ENCODE assay signal across 2 cellular contexts in the genomic region with DNA sequence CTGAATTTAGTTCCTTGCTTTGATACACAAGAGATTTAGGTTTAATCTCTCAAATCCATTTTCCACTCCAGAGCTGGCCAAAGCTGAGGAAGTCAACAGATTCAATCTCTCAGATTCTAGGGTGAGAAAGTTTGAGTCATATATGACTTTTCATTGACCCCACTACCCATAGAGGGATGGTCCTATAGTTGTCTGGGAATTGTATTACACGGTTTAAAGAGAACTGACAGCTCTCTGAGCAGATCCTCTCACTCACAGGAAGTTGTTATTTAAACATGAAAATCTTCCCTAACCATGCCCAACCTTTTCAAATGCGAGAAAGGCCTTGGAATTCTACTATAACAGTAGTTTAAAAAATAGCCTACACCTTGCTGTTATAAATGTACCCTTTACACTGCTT.
TF ChIP-seq lines count a peak whose summit lies in the region.

No MANE protein-coding gene starts in this region.

TF ChIP-seq in GM23338, 12 proteins besides CTCF, POLR2A, EP300 and RAD21:
- TF ChIP-seq NANOG (IDR thresholded peaks at IDR 0.05; ENCODE audit: borderline replicate concordance) (no peak), JUNB (IDR thresholded peaks at IDR 0.05; ENCODE audit: unreplicated experiment) (no peak), CREB1 (CRISPR knock-in tag; IDR thresholded peaks at IDR 0.05; ENCODE audit: low read depth) (no peak), STAT1 (IDR thresholded peaks at IDR 0.05; ENCODE audit: unreplicated experiment) (no peak), EZH2phosphoT487 (IDR thresholded peaks at IDR 0.05; ENCODE audit: unreplicated experiment) (no peak), ZNF331 (CRISPR knock-in tag; IDR thresholded peaks at IDR 0.05; ENCODE audit: low read depth) (no peak), POLR2AphosphoS5 (IDR thresholded peaks at IDR 0.05; ENCODE audit: low read depth) (no peak)
- TF ChIP-seq, protein P1, sequence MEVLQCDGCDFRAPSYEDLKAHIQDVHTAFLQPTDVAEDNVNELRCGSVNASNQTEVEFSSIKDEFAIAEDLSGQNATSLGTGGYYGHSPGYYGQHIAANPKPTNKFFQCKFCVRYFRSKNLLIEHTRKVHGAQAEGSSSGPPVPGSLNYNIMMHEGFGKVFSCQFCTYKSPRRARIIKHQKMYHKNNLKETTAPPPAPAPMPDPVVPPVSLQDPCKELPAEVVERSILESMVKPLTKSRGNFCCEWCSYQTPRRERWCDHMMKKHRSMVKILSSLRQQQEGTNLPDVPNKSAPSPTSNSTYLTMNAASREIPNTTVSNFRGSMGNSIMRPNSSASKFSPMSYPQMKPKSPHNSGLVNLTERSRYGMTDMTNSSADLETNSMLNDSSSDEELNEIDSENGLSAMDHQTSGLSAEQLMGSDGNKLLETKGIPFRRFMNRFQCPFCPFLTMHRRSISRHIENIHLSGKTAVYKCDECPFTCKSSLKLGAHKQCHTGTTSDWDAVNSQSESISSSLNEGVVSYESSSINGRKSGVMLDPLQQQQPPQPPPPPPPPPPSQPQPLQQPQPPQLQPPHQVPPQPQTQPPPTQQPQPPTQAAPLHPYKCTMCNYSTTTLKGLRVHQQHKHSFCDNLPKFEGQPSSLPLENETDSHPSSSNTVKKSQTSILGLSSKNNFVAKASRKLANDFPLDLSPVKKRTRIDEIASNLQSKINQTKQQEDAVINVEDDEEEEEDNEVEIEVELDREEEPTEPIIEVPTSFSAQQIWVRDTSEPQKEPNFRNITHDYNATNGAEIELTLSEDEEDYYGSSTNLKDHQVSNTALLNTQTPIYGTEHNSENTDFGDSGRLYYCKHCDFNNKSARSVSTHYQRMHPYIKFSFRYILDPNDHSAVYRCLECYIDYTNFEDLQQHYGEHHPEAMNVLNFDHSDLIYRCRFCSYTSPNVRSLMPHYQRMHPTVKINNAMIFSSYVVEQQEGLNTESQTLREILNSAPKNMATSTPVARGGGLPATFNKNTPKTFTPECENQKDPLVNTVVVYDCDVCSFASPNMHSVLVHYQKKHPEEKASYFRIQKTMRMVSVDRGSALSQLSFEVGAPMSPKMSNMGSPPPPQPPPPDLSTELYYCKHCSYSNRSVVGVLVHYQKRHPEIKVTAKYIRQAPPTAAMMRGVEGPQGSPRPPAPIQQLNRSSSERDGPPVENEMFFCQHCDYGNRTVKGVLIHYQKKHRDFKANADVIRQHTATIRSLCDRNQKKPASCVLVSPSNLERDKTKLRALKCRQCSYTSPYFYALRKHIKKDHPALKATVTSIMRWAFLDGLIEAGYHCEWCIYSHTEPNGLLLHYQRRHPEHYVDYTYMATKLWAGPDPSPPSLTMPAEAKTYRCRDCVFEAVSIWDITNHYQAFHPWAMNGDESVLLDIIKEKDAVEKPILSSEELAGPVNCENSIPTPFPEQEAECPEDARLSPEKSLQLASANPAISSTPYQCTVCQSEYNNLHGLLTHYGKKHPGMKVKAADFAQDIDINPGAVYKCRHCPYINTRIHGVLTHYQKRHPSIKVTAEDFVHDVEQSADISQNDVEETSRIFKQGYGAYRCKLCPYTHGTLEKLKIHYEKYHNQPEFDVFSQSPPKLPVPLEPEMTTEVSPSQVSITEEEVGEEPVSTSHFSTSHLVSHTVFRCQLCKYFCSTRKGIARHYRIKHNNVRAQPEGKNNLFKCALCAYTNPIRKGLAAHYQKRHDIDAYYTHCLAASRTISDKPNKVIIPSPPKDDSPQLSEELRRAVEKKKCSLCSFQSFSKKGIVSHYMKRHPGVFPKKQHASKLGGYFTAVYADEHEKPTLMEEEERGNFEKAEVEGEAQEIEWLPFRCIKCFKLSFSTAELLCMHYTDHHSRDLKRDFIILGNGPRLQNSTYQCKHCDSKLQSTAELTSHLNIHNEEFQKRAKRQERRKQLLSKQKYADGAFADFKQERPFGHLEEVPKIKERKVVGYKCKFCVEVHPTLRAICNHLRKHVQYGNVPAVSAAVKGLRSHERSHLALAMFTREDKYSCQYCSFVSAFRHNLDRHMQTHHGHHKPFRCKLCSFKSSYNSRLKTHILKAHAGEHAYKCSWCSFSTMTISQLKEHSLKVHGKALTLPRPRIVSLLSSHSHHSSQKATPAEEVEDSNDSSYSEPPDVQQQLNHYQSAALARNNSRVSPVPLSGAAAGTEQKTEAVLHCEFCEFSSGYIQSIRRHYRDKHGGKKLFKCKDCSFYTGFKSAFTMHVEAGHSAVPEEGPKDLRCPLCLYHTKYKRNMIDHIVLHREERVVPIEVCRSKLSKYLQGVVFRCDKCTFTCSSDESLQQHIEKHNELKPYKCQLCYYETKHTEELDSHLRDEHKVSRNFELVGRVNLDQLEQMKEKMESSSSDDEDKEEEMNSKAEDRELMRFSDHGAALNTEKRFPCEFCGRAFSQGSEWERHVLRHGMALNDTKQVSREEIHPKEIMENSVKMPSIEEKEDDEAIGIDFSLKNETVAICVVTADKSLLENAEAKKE (CRISPR knock-in tag; IDR thresholded peaks at IDR 0.05): no peak
- TF ChIP-seq, protein P2, sequence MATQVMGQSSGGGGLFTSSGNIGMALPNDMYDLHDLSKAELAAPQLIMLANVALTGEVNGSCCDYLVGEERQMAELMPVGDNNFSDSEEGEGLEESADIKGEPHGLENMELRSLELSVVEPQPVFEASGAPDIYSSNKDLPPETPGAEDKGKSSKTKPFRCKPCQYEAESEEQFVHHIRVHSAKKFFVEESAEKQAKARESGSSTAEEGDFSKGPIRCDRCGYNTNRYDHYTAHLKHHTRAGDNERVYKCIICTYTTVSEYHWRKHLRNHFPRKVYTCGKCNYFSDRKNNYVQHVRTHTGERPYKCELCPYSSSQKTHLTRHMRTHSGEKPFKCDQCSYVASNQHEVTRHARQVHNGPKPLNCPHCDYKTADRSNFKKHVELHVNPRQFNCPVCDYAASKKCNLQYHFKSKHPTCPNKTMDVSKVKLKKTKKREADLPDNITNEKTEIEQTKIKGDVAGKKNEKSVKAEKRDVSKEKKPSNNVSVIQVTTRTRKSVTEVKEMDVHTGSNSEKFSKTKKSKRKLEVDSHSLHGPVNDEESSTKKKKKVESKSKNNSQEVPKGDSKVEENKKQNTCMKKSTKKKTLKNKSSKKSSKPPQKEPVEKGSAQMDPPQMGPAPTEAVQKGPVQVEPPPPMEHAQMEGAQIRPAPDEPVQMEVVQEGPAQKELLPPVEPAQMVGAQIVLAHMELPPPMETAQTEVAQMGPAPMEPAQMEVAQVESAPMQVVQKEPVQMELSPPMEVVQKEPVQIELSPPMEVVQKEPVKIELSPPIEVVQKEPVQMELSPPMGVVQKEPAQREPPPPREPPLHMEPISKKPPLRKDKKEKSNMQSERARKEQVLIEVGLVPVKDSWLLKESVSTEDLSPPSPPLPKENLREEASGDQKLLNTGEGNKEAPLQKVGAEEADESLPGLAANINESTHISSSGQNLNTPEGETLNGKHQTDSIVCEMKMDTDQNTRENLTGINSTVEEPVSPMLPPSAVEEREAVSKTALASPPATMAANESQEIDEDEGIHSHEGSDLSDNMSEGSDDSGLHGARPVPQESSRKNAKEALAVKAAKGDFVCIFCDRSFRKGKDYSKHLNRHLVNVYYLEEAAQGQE (IDR thresholded peaks at IDR 0.05; ENCODE audit: unreplicated experiment): no peak

TF ChIP-seq in H1, 55 proteins besides CTCF, POLR2A, EP300 and RAD21:
- TF ChIP-seq SP2 (IDR thresholded peaks at IDR 0.05; ENCODE audit: low read length): no peak
